ENCODE assay signal across 1 cellular context in genomic region chr3:98732239-98733054, GRCh38.
TF ChIP-seq lines count a peak whose summit lies in the region.

No MANE protein-coding gene starts in this region.

TF ChIP-seq in HepG2, 621 proteins besides CTCF, POLR2A, EP300 and RAD21 (continued from another document and continues in another):
- no peak for TF ChIP-seq AFF4 (CRISPR knock-in tag; IDR thresholded peaks at IDR 0.05)
- TF ChIP-seq, protein P1, sequence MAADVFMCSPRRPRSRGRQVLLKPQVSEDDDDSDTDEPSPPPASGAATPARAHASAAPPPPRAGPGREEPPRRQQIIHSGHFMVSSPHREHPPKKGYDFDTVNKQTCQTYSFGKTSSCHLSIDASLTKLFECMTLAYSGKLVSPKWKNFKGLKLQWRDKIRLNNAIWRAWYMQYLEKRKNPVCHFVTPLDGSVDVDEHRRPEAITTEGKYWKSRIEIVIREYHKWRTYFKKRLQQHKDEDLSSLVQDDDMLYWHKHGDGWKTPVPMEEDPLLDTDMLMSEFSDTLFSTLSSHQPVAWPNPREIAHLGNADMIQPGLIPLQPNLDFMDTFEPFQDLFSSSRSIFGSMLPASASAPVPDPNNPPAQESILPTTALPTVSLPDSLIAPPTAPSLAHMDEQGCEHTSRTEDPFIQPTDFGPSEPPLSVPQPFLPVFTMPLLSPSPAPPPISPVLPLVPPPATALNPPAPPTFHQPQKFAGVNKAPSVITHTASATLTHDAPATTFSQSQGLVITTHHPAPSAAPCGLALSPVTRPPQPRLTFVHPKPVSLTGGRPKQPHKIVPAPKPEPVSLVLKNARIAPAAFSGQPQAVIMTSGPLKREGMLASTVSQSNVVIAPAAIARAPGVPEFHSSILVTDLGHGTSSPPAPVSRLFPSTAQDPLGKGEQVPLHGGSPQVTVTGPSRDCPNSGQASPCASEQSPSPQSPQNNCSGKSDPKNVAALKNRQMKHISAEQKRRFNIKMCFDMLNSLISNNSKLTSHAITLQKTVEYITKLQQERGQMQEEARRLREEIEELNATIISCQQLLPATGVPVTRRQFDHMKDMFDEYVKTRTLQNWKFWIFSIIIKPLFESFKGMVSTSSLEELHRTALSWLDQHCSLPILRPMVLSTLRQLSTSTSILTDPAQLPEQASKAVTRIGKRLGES (CRISPR knock-in tag; IDR thresholded peaks at IDR 0.05; ENCODE audit: borderline replicate concordance): no peak
- TF ChIP-seq ZNF770 (CRISPR knock-in tag; IDR thresholded peaks at IDR 0.05): peak; percentile 62
- no peak for TF ChIP-seq NR2C2 (CRISPR knock-in tag; IDR thresholded peaks at IDR 0.05; ENCODE audit: borderline replicate concordance)
- TF ChIP-seq DR1 (CRISPR knock-in tag; IDR thresholded peaks at IDR 0.05): no peak
- TF ChIP-seq SSRP1 (CRISPR knock-in tag; IDR thresholded peaks at IDR 0.05): no peak
- no peak for TF ChIP-seq JARID2 (CRISPR knock-in tag; IDR thresholded peaks at IDR 0.05; ENCODE audit: insufficient replicate concordance)
- no peak for TF ChIP-seq ZNF160 (CRISPR knock-in tag; IDR thresholded peaks at IDR 0.05)
- TF ChIP-seq, protein P2, sequence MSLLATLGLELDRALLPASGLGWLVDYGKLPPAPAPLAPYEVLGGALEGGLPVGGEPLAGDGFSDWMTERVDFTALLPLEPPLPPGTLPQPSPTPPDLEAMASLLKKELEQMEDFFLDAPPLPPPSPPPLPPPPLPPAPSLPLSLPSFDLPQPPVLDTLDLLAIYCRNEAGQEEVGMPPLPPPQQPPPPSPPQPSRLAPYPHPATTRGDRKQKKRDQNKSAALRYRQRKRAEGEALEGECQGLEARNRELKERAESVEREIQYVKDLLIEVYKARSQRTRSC (CRISPR knock-in tag; IDR thresholded peaks at IDR 0.05; ENCODE audit: low read depth): no peak; the same call in 1 of the 2 replicates
- TF ChIP-seq ZNF546 (CRISPR knock-in tag; conservative IDR thresholded peaks at IDR 0.05): no peak
- no peak for TF ChIP-seq REST (IDR thresholded peaks at IDR 0.05; ENCODE audit: borderline replicate concordance in 1 of 2, low read depth in 1 of 2, low read length in 2 of 2)
- TF ChIP-seq ZFY (CRISPR knock-in tag; IDR thresholded peaks at IDR 0.05): peak; percentile 71
- TF ChIP-seq, protein P3, sequence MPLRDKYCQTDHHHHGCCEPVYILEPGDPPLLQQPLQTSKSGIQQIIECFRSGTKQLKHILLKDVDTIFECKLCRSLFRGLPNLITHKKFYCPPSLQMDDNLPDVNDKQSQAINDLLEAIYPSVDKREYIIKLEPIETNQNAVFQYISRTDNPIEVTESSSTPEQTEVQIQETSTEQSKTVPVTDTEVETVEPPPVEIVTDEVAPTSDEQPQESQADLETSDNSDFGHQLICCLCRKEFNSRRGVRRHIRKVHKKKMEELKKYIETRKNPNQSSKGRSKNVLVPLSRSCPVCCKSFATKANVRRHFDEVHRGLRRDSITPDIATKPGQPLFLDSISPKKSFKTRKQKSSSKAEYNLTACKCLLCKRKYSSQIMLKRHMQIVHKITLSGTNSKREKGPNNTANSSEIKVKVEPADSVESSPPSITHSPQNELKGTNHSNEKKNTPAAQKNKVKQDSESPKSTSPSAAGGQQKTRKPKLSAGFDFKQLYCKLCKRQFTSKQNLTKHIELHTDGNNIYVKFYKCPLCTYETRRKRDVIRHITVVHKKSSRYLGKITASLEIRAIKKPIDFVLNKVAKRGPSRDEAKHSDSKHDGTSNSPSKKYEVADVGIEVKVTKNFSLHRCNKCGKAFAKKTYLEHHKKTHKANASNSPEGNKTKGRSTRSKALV (CRISPR knock-in tag; IDR thresholded peaks at IDR 0.05): peak; percentile 18; the same call in 1 of the 2 replicates
- TF ChIP-seq, protein P4, sequence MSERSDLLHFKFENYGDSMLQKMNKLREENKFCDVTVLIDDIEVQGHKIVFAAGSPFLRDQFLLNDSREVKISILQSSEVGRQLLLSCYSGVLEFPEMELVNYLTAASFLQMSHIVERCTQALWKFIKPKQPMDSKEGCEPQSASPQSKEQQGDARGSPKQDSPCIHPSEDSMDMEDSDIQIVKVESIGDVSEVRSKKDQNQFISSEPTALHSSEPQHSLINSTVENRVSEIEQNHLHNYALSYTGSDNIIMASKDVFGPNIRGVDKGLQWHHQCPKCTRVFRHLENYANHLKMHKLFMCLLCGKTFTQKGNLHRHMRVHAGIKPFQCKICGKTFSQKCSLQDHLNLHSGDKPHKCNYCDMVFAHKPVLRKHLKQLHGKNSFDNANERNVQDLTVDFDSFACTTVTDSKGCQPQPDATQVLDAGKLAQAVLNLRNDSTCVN (CRISPR knock-in tag; IDR thresholded peaks at IDR 0.05; ENCODE audit: borderline replicate concordance): no peak
- no peak for TF ChIP-seq IKZF1 (IDR thresholded peaks at IDR 0.05)
- TF ChIP-seq PHF5A (CRISPR knock-in tag; IDR thresholded peaks at IDR 0.05; ENCODE audit: low read depth, unreplicated experiment): no peak
- no peak for TF ChIP-seq SALL2 (CRISPR knock-in tag; IDR thresholded peaks at IDR 0.05)
- TF ChIP-seq RXRB (CRISPR knock-in tag; IDR thresholded peaks at IDR 0.05; ENCODE audit: borderline replicate concordance): peak; percentile 59; the same call in 1 of the 2 replicates
- no peak for TF ChIP-seq SKI (IDR thresholded peaks at IDR 0.05; ENCODE audit: partially characterized antibody)
- TF ChIP-seq ZNF382 (CRISPR knock-in tag; IDR thresholded peaks at IDR 0.05; ENCODE audit: borderline replicate concordance): no peak
- TF ChIP-seq ZNF431 (CRISPR knock-in tag; IDR thresholded peaks at IDR 0.05; ENCODE audit: borderline replicate concordance, low read depth): no peak
- TF ChIP-seq, protein P5, sequence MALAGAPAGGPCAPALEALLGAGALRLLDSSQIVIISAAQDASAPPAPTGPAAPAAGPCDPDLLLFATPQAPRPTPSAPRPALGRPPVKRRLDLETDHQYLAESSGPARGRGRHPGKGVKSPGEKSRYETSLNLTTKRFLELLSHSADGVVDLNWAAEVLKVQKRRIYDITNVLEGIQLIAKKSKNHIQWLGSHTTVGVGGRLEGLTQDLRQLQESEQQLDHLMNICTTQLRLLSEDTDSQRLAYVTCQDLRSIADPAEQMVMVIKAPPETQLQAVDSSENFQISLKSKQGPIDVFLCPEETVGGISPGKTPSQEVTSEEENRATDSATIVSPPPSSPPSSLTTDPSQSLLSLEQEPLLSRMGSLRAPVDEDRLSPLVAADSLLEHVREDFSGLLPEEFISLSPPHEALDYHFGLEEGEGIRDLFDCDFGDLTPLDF (CRISPR knock-in tag; IDR thresholded peaks at IDR 0.05): no peak
- no peak for TF ChIP-seq MAFF (IDR thresholded peaks at IDR 0.05; ENCODE audit: low read depth, low read length)
- no peak; the same call in 1 of the 2 replicates for TF ChIP-seq ZFYVE20 (CRISPR knock-in tag; IDR thresholded peaks at IDR 0.05; ENCODE audit: borderline replicate concordance, low read depth)
- peak; percentile 37; the same call in 1 of the 2 replicates for TF ChIP-seq PITX1 (CRISPR knock-in tag; IDR thresholded peaks at IDR 0.05)
- TF ChIP-seq ZNF547 (CRISPR knock-in tag; IDR thresholded peaks at IDR 0.05): peak; percentile 76
- TF ChIP-seq, protein P6, sequence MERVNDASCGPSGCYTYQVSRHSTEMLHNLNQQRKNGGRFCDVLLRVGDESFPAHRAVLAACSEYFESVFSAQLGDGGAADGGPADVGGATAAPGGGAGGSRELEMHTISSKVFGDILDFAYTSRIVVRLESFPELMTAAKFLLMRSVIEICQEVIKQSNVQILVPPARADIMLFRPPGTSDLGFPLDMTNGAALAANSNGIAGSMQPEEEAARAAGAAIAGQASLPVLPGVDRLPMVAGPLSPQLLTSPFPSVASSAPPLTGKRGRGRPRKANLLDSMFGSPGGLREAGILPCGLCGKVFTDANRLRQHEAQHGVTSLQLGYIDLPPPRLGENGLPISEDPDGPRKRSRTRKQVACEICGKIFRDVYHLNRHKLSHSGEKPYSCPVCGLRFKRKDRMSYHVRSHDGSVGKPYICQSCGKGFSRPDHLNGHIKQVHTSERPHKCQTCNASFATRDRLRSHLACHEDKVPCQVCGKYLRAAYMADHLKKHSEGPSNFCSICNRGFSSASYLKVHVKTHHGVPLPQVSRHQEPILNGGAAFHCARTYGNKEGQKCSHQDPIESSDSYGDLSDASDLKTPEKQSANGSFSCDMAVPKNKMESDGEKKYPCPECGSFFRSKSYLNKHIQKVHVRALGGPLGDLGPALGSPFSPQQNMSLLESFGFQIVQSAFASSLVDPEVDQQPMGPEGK (CRISPR knock-in tag; IDR thresholded peaks at IDR 0.05): peak; percentile 55
- TF ChIP-seq ZSCAN22 (CRISPR knock-in tag; IDR thresholded peaks at IDR 0.05): 0 out of 2 replicates have a peak, but pooled peaks have one; percentile 46
- TF ChIP-seq PHF20 (CRISPR knock-in tag; IDR thresholded peaks at IDR 0.05): no peak; the same call in 1 of the 2 replicates
- TF ChIP-seq ZNF75D (CRISPR knock-in tag; IDR thresholded peaks at IDR 0.05; ENCODE audit: borderline replicate concordance): 0 out of 2 replicates have a peak, but pooled peaks have one; percentile 39
- no peak for TF ChIP-seq GATA4 (IDR thresholded peaks at IDR 0.05; ENCODE audit: borderline replicate concordance, low read depth)
- TF ChIP-seq KLF6 (CRISPR knock-in tag; IDR thresholded peaks at IDR 0.05): no peak
- TF ChIP-seq TRIM24 (CRISPR knock-in tag; IDR thresholded peaks at IDR 0.05): no peak
- TF ChIP-seq, protein P7, sequence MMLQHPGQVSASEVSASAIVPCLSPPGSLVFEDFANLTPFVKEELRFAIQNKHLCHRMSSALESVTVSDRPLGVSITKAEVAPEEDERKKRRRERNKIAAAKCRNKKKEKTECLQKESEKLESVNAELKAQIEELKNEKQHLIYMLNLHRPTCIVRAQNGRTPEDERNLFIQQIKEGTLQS (CRISPR knock-in tag; IDR thresholded peaks at IDR 0.05): no peak
- no peak for TF ChIP-seq SIX4 (CRISPR knock-in tag; IDR thresholded peaks at IDR 0.05)
